In genomic region chr15:67165653-67166260, GRCh38 we compare ENCODE assay signal across 13 cellular contexts.
DNase-seq lines count a peak whose midpoint lies in the region; ATAC-seq, FAIRE-seq and TF ChIP-seq lines count a peak whose summit lies in the region.
"Had no signal": no experiment of that assay in that cellular context is flagged by ENCODE, and none has a peak within 500 bp of the region (broad histone marks: within the 10 kb centered on the region; RNA-seq: fewer than 3 reads in every experiment).

No MANE protein-coding gene starts in this region.

- H3K9me3 Mint-ChIP-seq in endodermal cell (no peaks in the 10 kb centered on the region), type B pancreatic cell (no peaks in the 10 kb centered on the region)

- H2BK15ac ChIP-seq in mesendoderm (replicated peaks; ENCODE audit: low read depth), result no peak overlapping the region

- H3K27ac Mint-ChIP-seq in endodermal cell (peak overlapping the region; percentile 23), type B pancreatic cell (peak overlapping the region; percentile 9)

- H2BK120ac ChIP-seq in mesendoderm (ENCODE audit: low read depth, low read length), result no peak overlapping the region

- no peak overlapping the region for H3K18ac ChIP-seq in mesendoderm (ENCODE audit: low read length)

- no peak overlapping the region for H2AK5ac ChIP-seq in mesendoderm (ENCODE audit: low read length)

- H3K27ac ChIP-seq in heart left ventricle (peak overlapping the region in 9 of 12 donors; percentile 14 to 72 (median 37)), endodermal cell (ENCODE audit: low read depth, low read length) (peak overlapping the region; percentile 70), mesendoderm (ENCODE audit: low read depth, low read length) (no peak overlapping the region)

- H3K27me3 Mint-ChIP-seq in endodermal cell (ENCODE audit: insufficient read depth), result peaks cover 89% of the 10 kb centered on the region
- no peaks in the 10 kb centered on the region for H3K27me3 Mint-ChIP-seq in type B pancreatic cell

- H3K36me3 Mint-ChIP-seq in endodermal cell (ENCODE audit: low read depth) (peaks cover 17% of the 10 kb centered on the region), type B pancreatic cell (peaks cover 40% of the 10 kb centered on the region)

- no peak overlapping the region for H3K56ac ChIP-seq in mesendoderm (ENCODE audit: low read length)

- peak overlapping the region; percentile 30 for H3K4me3 Mint-ChIP-seq in endodermal cell
- no peak overlapping the region for H3K4me3 Mint-ChIP-seq in type B pancreatic cell

- H3K79me2 ChIP-seq in mesendoderm (ENCODE audit: control insufficient read depth, insufficient read depth, low read length), result no peaks in the 10 kb centered on the region

- no peak overlapping the region for H2BK5ac ChIP-seq in mesendoderm (ENCODE audit: low read length)

- no peak overlapping the region for H4K8ac ChIP-seq in mesendoderm (ENCODE audit: low read depth, low read length)

- TF ChIP-seq POLR2A in heart left ventricle (IDR thresholded peaks at IDR 0.05), result no peak

- H3K4me1 Mint-ChIP-seq in endodermal cell (peaks cover 20% of the 10 kb centered on the region), type B pancreatic cell (ENCODE audit: unreplicated experiment) (peaks cover 63% of the 10 kb centered on the region)

- no peak for FAIRE-seq in HTR-8/SVneo (lab: Jason Lieb, UNC)
- FAIRE-seq: A549 had no signal

- TF ChIP-seq CTCF in heart left ventricle (IDR thresholded peaks at IDR 0.05), result no peak
- no peak for TF ChIP-seq CTCF in endodermal cell (conservative IDR thresholded peaks at IDR 0.05)
- no peak for TF ChIP-seq CTCF in type B pancreatic cell (conservative IDR thresholded peaks at IDR 0.05)

- no peak overlapping the region for H3K4me2 ChIP-seq in mesendoderm (ENCODE audit: low read length)
- H3K4me2 ChIP-seq: A549 had no signal

- H3K27me3 ChIP-seq in heart left ventricle, result no peaks in the 10 kb centered on the region
- peaks cover 10% of the 10 kb centered on the region for H3K27me3 ChIP-seq in endodermal cell (ENCODE audit: control insufficient read depth, insufficient read depth, low read length, poor library complexity, severe bottlenecking)
- no peaks in the 10 kb centered on the region for H3K27me3 ChIP-seq in mesendoderm (ENCODE audit: insufficient read depth, low read length, poor library complexity)

- H3K23ac ChIP-seq in mesendoderm (ENCODE audit: low read length), result no peak overlapping the region

- in situ Hi-C loops in KBM-7 (cut with MboI; ENCODE audit: low pct_unique_long_range_greater_than_20kb, low sequenced_read_pairs), result no loop called here

- H3K9me3 ChIP-seq in heart left ventricle, result no peaks in the 10 kb centered on the region
- H3K9me3 ChIP-seq in endodermal cell (ENCODE audit: control insufficient read depth, low read length), result no peaks in the 10 kb centered on the region
- H3K9me3 ChIP-seq: A549 had no signal

- DNase-seq in heart left ventricle (no peak), cardiac septum (ENCODE audit: low spot score) (no peak), endodermal cell (peak; percentile 92), mesendoderm (peak; percentile 90), type B pancreatic cell (ENCODE audit: extremely low spot score, unreplicated experiment) (no peak), HTR-8/SVneo (ENCODE audit: insufficient read length, low spot score) (no peak), KBM-7 (no peak)
- DNase-seq: central memory CD4-positive, alpha-beta T cell; foreskin fibroblast; NCI-H446 treated with DMSO at 0.1 percent for 48 hours; RPMI8226 had no signal

- 69 to 78% (median 72%) methylated on average over 16 of the region's 16 CpGs for WGBS in heart left ventricle, 4 donors
- 33 to 40% methylated on average over 15 to 16 of the region's 16 CpGs for WGBS in endodermal cell (ENCODE audit: insufficient coverage in 1 of 2, insufficient read length in 1 of 2), 2 experiments
- WGBS in mesendoderm (ENCODE audit: extremely low coverage, insufficient coverage, low lambda C conversion rate), result no CpG with 5 or more reads among the region's 16 CpGs

- no peak overlapping the region for H4K5ac ChIP-seq in mesendoderm (ENCODE audit: low read length)

- intact Hi-C loops in heart left ventricle (cut with DNase I) (loop anchor here in 1 of 10 donors (5.0 kb wide), 1 partner anchor 98 kb away; the partner anchor contains the start of gene SMAD3), cardiac septum (cut with DNase I) (no loop called here)

- no peak overlapping the region for H3K4me3 ChIP-seq in heart left ventricle
- no peak overlapping the region for H3K4me3 ChIP-seq in endodermal cell (ENCODE audit: low read length)
- no peak overlapping the region for H3K4me3 ChIP-seq in mesendoderm (ENCODE audit: low read length)
- H3K4me3 ChIP-seq: A549 had no signal

- H3K36me3 ChIP-seq in heart left ventricle, result peaks cover 0 to 57% (median 38%) of the 10 kb centered on the region in 9 donors
- peaks cover 50% of the 10 kb centered on the region for H3K36me3 ChIP-seq in endodermal cell (ENCODE audit: control insufficient read depth, insufficient read depth, low read length)
- no peaks in the 10 kb centered on the region for H3K36me3 ChIP-seq in mesendoderm (ENCODE audit: control insufficient read depth, insufficient read depth, low read length)

- H3K4me1 ChIP-seq in heart left ventricle (peaks cover 0 to 68% (median 48%) of the 10 kb centered on the region in 12 donors), endodermal cell (ENCODE audit: control insufficient read depth, insufficient read depth, low read length) (peaks cover 16% of the 10 kb centered on the region), mesendoderm (ENCODE audit: control insufficient read depth, low read depth, low read length) (peaks cover 12% of the 10 kb centered on the region)

- no peak overlapping the region for H3K4ac ChIP-seq in mesendoderm (ENCODE audit: low read depth, low read length)

- ATAC-seq in heart left ventricle (peak in 2 of 4 donors; percentile 18), GM21786 (IDR thresholded peaks at IDR 0.05; ENCODE audit: unreplicated experiment) (no peak)

- H3K79me1 ChIP-seq in mesendoderm (ENCODE audit: low read length), result peaks cover 2% of the 10 kb centered on the region

- no peak overlapping the region for H3K9ac ChIP-seq in endodermal cell (ENCODE audit: extremely low read depth, low read length, poor library complexity, severe bottlenecking)
- H3K9ac ChIP-seq in mesendoderm (ENCODE audit: low read length), result no peak overlapping the region

Comparison
In these comparisons a context has a peak if more than half of its experiments do, and no peak if none do; other contexts are left out.
1. DNase-seq: peak in endodermal cell (single experiment) and mesendoderm (single experiment); none in heart left ventricle (0 of 5), cardiac septum (single experiment), type B pancreatic cell (single experiment), HTR-8/SVneo (single experiment) and KBM-7 (single experiment).